8 cellular contexts compared by ENCODE assay signal in genomic region chr1:32107742-32108661, GRCh38. TPM values are rescaled to one million over a fixed set of nuclear protein-coding genes. Genes with fewer than 3 reads are reported as not detected.
DNase-seq lines count a peak whose midpoint lies in the region; ATAC-seq and TF ChIP-seq lines count a peak whose summit lies in the region.

TSS of gene KPNA6 (plus strand) at chr1:32108056. CDS start at chr1:32108131, 75 bp downstream.

- no peaks in the 10 kb centered on the region for H3K9me2 ChIP-seq in PC-9 (ENCODE audit: insufficient read depth)

- intact Hi-C loops in PC-9 (cut with micrococcal nuclease; ENCODE audit: unreplicated experiment) = loop anchor here (1.0 to 5.0 kb wide), 3 partner anchors 25 to 71 kb away; partner anchors contain the start of genes TMEM39B and TXLNA

- peak within 1 kb of the TSS; percentile 87 for H3K4me2 ChIP-seq in PC-9

- peak within 1 kb of the TSS; percentile 80 for H2AFZ ChIP-seq in PC-9

- POLR2A ChIA-PET in PC-9 (lab: Charles Lee; ENCODE audit: unreplicated experiment) = interaction anchor here (0.5 to 0.7 kb wide), 6 partner anchors 12 to 442 kb away, joined by 3 to 18 read pairs (median 4); partner anchors contain the start of gene KHDRBS1

- peak; percentile 58 for ATAC-seq in GM21447 (IDR thresholded peaks at IDR 0.05; ENCODE audit: unreplicated experiment)

- H3K27ac ChIP-seq in PC-9 = peak within 1 kb of the TSS; percentile 81

- TF ChIP-seq CTCF in PC-9 (conservative IDR thresholded peaks at IDR 0.05) = no peak
- no peak for TF ChIP-seq CTCF in epithelial cell of proximal tubule (conservative IDR thresholded peaks at IDR 0.05; ENCODE audit: low read depth, low read length)

- 0 out of 2 replicates have a peak, but pooled peaks cover 5% of the 10 kb centered on the region for H3K4me1 ChIP-seq in PC-9 (replicated peaks; ENCODE audit: insufficient read depth)

- H3K4me3 ChIP-seq in PC-9 (peak within 1 kb of the TSS; percentile 82), epithelial cell of proximal tubule (ENCODE audit: low read depth, low read length) (peak within 1 kb of the TSS; percentile 97)

- in situ Hi-C loops in Caki2 (cut with HindIII; ENCODE audit: low pct_unique_long_range_greater_than_20kb, low sequenced_read_pairs) (no loop called here), KBM-7 (cut with MboI; ENCODE audit: low pct_unique_long_range_greater_than_20kb, low sequenced_read_pairs) (no loop called here)

- peaks cover 5% of the 10 kb centered on the region; the same call in 1 of the 2 replicates for H3K36me3 ChIP-seq in PC-9 (ENCODE audit: low read depth)

- H3K79me2 ChIP-seq in PC-9 (ENCODE audit: low read depth) = peaks cover 51% of the 10 kb centered on the region

- H3K27me3 ChIP-seq in PC-9 (ENCODE audit: insufficient read depth, low read depth) = no peaks in the 10 kb centered on the region

- DNase-seq in Caki2 (ENCODE audit: low read depth) (peak; percentile 82), KBM-7 (peak; percentile 93), PC-9 (peak; percentile 87 to 91), activated T-cell treated with anti-CD3 and anti-CD28 coated beads for 48 hours (ENCODE audit: low read depth) (peak; percentile 81), epithelial cell of proximal tubule (ENCODE audit: low read depth) (peak; percentile 83), mucosa of gallbladder (ENCODE audit: low spot score) (peak; percentile 96)
- peak; percentile 78 for DNase-seq in stimulated activated CD8-positive, alpha-beta memory T cell treated with anti-CD3 and anti-CD28 coated beads, Interleukin-4, amount 100 ng/mL, for 24 hours (ENCODE audit: low read depth)

- peaks cover 44% of the 10 kb centered on the region for H4K20me1 ChIP-seq in PC-9 (ENCODE audit: insufficient read depth)

- H3K9me3 ChIP-seq in PC-9 (ENCODE audit: insufficient read depth, low read depth) = no peaks in the 10 kb centered on the region

- H3F3A ChIP-seq in PC-9 (ENCODE audit: insufficient read depth, low read depth) = peaks cover 21% of the 10 kb centered on the region

- CTCF ChIA-PET in PC-9 (lab: Charles Lee) = interaction anchor here (0.6 to 1.6 kb wide), 4 partner anchors 35 to 166 kb away, joined by 3 to 16 read pairs (median 4); partner anchors contain the start of gene TMEM39B

- TSS peak; percentile 61 for BruUV-seq in PC-9 (replicated peaks; lab: Mats Ljungman, UMichigan)

RNA-seq across cellular contexts. Expression of gene KPNA6, which starts in this region (rescaled TPM):
- 24.9 and 26.6 TPM in 2 replicates for total RNA-seq in Caki2 (2014; rRNA removed; shearing (Covaris generic); ENCODE audit: low replicate concordance)
- total RNA-seq in PC-9 (2021) (76.0 and 89.9 TPM in 2 replicates), epithelial cell of proximal tubule (39.9 and 48.0 TPM in 2 replicates), mucosa of gallbladder (65.2 TPM)

Comparison
In these comparisons a context has a peak if more than half of its experiments do, and no peak if none do; other contexts are left out.
1. Peak in every context shown above with its lines: DNase-seq, ATAC-seq, H3K4me3 ChIP-seq and H3K27ac ChIP-seq.